In the genomic region with DNA sequence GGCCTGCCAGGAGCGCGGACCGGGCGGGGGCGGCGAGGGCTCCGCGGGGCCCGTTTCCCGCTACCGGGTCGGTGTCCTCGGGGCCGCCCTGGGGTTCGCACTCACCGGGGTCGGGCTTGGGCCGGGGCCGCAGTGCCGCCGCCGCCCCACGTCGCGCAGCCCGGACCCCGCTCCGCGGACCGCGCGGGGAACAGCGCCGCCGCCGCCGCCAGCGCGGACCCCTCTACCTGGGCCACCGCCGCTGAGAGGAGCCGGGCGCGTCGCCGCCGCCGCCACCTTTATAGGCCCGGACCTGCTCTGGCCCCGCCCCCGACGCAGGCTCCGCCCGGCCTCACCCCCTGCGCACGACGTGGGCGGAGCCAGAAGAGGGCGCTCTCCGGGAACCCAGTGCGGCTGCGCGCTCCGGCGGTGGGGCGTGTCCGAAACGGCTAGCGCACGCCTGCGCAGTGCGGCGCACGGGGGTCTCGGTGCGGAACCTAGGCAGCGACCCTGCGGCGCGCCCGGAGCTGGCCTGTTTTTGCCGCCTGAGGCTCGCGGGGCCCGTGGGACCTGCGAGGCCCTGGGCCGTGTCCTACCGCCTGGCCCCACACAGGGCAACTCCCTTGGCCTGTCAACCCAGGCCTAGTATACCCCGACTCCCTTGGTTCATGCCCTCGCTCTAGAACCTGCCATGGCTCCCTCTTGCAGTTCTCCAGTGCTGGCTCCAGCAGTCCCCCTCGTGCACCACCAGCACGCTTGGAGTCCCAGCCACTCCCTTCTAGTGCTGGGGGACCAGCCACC, we compare ENCODE assay signal across 8 cellular contexts. TPM values are rescaled to one million over a fixed set of nuclear protein-coding genes. Genes with fewer than 3 reads are reported as not detected.
DNase-seq lines count a peak whose midpoint lies in the region; ATAC-seq, FAIRE-seq and TF ChIP-seq lines count a peak whose summit lies in the region.

Gene MKNK2, minus strand, starts transcription at position 254 of the 780 bp plus-strand sequence. CDS start 393 bp downstream, outside the sequence.

- no peaks in the 10 kb centered on the region for H3K9me3 ChIP-seq in T-helper 17 cell (ENCODE audit: control insufficient read depth, low read length, poor library complexity, severe bottlenecking)

- peak within 1 kb of the TSS; percentile 95 for H3K27ac Mint-ChIP-seq in T-helper 17 cell

- ATAC-seq in HG02623 (IDR thresholded peaks at IDR 0.05; ENCODE audit: unreplicated experiment) (peak; percentile 47), T-helper 17 cell (peak; percentile 81), left ventricle myocardium superior (peak; percentile 69)

- intact Hi-C loops in left ventricle myocardium superior (cut with micrococcal nuclease): no loop called here

- TF ChIP-seq CTCF in GM12873 (IDR thresholded peaks at IDR 0.05; ENCODE audit: insufficient read depth, low read depth, low read length, missing control alignments): peak; percentile 55

- peaks cover 2% of the 10 kb centered on the region for H3K36me3 Mint-ChIP-seq in T-helper 17 cell (ENCODE audit: low read depth)

- no peaks in the 10 kb centered on the region for H3K27me3 Mint-ChIP-seq in T-helper 17 cell

- peaks cover 30% of the 10 kb centered on the region for H3K4me1 Mint-ChIP-seq in T-helper 17 cell

- peak within 1 kb of the TSS; percentile 89 for H3K4me3 Mint-ChIP-seq in T-helper 17 cell

- FAIRE-seq in urothelium cell line (lab: Jason Lieb, UNC): peak; percentile 89

- DNase-seq in NCI-H128 (lab: John Stamatoyannopoulos, UW; ENCODE audit: unreplicated experiment): peak; percentile 81
- peak; percentile 91 to 98 (median 95) for DNase-seq in T-helper 17 cell
- DNase-seq in amniotic stem cell (lab: John Stamatoyannopoulos, UW): peak; percentile 66
- DNase-seq in left ventricle myocardium superior: peak; percentile 98
- DNase-seq in pulmonary artery endothelial cell (ENCODE audit: low read depth, low spot score): no peak
- DNase-seq in urothelium cell line (ENCODE audit: low spot score): peak; percentile 92

RNA-seq across cellular contexts. Expression of gene MKNK2, which starts in this region (rescaled TPM):
- total RNA-seq in T-helper 17 cell (100 to 1,000 TPM; 256 to 288 TPM), left ventricle myocardium superior (272 TPM), pulmonary artery endothelial cell (85.2 and 170 TPM in 2 replicates)
